ENCODE assay signal across 13 cellular contexts in the genomic region with DNA sequence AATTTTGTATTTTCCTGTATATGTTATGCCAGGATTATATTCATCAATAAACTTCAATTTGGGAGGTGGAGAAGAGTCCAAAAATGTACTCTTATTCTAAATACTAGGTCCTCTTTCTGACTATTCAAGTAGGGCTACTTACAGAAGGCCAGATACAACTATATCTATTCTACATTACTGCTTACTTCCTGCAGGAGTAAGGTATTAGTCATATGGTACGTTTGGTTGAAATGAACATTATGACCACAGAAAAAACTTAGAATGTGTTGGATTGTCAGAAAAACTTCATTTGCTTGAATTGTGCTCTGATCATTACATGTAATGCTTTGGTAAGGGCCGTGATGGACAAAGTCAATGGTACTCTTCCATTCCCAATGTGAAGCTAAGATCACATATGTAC. TPM values are rescaled to one million over a fixed set of nuclear protein-coding genes. Genes with fewer than 3 reads are reported as not detected.
A peak's percentile ranks its signal among the peaks of the same experiment; 100 is the strongest.
DNase-seq lines count a peak whose midpoint lies in the region; ATAC-seq, FAIRE-seq and TF ChIP-seq lines count a peak whose summit lies in the region.
"Had no signal": no experiment of that assay in that cellular context is flagged by ENCODE, and none has a peak within 500 bp of the region (broad histone marks: within the 10 kb centered on the region; RNA-seq: fewer than 3 reads in every experiment).

No MANE protein-coding gene starts in this region.

- peak overlapping the region; percentile 66 to 96 (median 87) for H3K27ac Mint-ChIP-seq in CD4-positive, CD25-positive, alpha-beta regulatory T cell
- peak overlapping the region; percentile 96 for H3K27ac Mint-ChIP-seq in activated naive CD8-positive, alpha-beta T cell treated with anti-CD3 and anti-CD28 coated beads, Interleukin-2, amount 50 U/mL, for 24 hours

- peaks cover 35 to 46% (median 38%) of the 10 kb centered on the region in 4 donors for H3K4me1 Mint-ChIP-seq in CD4-positive, CD25-positive, alpha-beta regulatory T cell
- peaks cover 79% of the 10 kb centered on the region for H3K4me1 Mint-ChIP-seq in activated naive CD8-positive, alpha-beta T cell treated with anti-CD3 and anti-CD28 coated beads, Interleukin-2, amount 50 U/mL, for 24 hours

- intact Hi-C loops in kidney (cut with DNase I) (no loop called here), spleen (cut with DNase I; ENCODE audit: low total_unique reads) (no loop called here)

- peak; percentile 48 to 58 for ATAC-seq in CD4-positive, CD25-positive, alpha-beta regulatory T cell (ENCODE audit: low read depth in 2 of 2)
- ATAC-seq in GM19395 (IDR thresholded peaks at IDR 0.05; ENCODE audit: unreplicated experiment) (peak; percentile 46), HG03280 (IDR thresholded peaks at IDR 0.05; ENCODE audit: unreplicated experiment) (peak; percentile 32)
- ATAC-seq in activated naive CD8-positive, alpha-beta T cell treated with anti-CD3 and anti-CD28 coated beads, Interleukin-2, amount 50 U/mL, for 24 hours = peak; percentile 56

- WGBS in spleen, 5 donors = 63 to 72% (median 66%) methylated on average over 2 of the region's 2 CpGs

- no peak for FAIRE-seq in kidney (lab: Jason Lieb, UNC)

- H3K27me3 Mint-ChIP-seq in CD4-positive, CD25-positive, alpha-beta regulatory T cell = no peaks in the 10 kb centered on the region
- no peaks in the 10 kb centered on the region for H3K27me3 Mint-ChIP-seq in activated naive CD8-positive, alpha-beta T cell treated with anti-CD3 and anti-CD28 coated beads, Interleukin-2, amount 50 U/mL, for 24 hours

- H3K36me3 ChIP-seq in CD4-positive, CD25-positive, alpha-beta regulatory T cell (ENCODE audit: control insufficient read depth, insufficient read depth, low read length) = peaks cover 8% of the 10 kb centered on the region
- no peaks in the 10 kb centered on the region for H3K36me3 ChIP-seq in kidney (ENCODE audit: control insufficient read depth in 1 of 2, insufficient read depth in 2 of 2, low read length in 2 of 2)
- no peaks in the 10 kb centered on the region for H3K36me3 ChIP-seq in spleen

- TF ChIP-seq CTCF in kidney (IDR thresholded peaks at IDR 0.05; ENCODE audit: borderline replicate concordance, extremely low read depth, insufficient read depth) (no peak), spleen (IDR thresholded peaks at IDR 0.05 in 8 of 11, conservative IDR thresholded peaks at IDR 0.05 in 3 of 11) (no peak)

- peak in 2 of 3 donors; percentile 15 to 55 for DNase-seq in CD4-positive, CD25-positive, alpha-beta regulatory T cell
- no peak for DNase-seq in activated naive CD8-positive, alpha-beta T cell treated with anti-CD3 and anti-CD28 coated beads, Interleukin-2, amount 50 U/mL, for 24 hours
- DNase-seq in kidney (no peak), spleen (no peak), substantia nigra (lab: John Stamatoyannopoulos, UW) (no peak)
- no peak for DNase-seq in activated CD8-positive, alpha-beta memory T cell treated with anti-CD3 and anti-CD28 coated beads, Interleukin-2, amount 50 U/mL, for 4 hours
- DNase-seq: amniotic stem cell, foreskin melanocyte, NCI-H1930, SW 1271 had no signal

- no peaks in the 10 kb centered on the region for H3K9me3 ChIP-seq in CD4-positive, CD25-positive, alpha-beta regulatory T cell (ENCODE audit: control insufficient read depth in 2 of 2, low read length in 2 of 2)
- no peaks in the 10 kb centered on the region for H3K9me3 ChIP-seq in kidney (ENCODE audit: control insufficient read depth in 1 of 2, low read length in 2 of 2)
- no peaks in the 10 kb centered on the region for H3K9me3 ChIP-seq in spleen

- H3K4me3 Mint-ChIP-seq in CD4-positive, CD25-positive, alpha-beta regulatory T cell = peak overlapping the region; percentile 46 to 82 (median 67)
- H3K4me3 Mint-ChIP-seq in activated naive CD8-positive, alpha-beta T cell treated with anti-CD3 and anti-CD28 coated beads, Interleukin-2, amount 50 U/mL, for 24 hours = peak overlapping the region; percentile 68

- H3K36me3 Mint-ChIP-seq in CD4-positive, CD25-positive, alpha-beta regulatory T cell = peaks cover 20% of the 10 kb centered on the region
- H3K36me3 Mint-ChIP-seq in activated naive CD8-positive, alpha-beta T cell treated with anti-CD3 and anti-CD28 coated beads, Interleukin-2, amount 50 U/mL, for 24 hours (ENCODE audit: low read depth) = peaks cover 46% of the 10 kb centered on the region

- no peak overlapping the region for H3K9ac ChIP-seq in kidney (ENCODE audit: low read length in 2 of 2)

- no peaks in the 10 kb centered on the region for H3K9me3 Mint-ChIP-seq in CD4-positive, CD25-positive, alpha-beta regulatory T cell
- H3K9me3 Mint-ChIP-seq in activated naive CD8-positive, alpha-beta T cell treated with anti-CD3 and anti-CD28 coated beads, Interleukin-2, amount 50 U/mL, for 24 hours = no peaks in the 10 kb centered on the region

- H3K27ac ChIP-seq in CD4-positive, CD25-positive, alpha-beta regulatory T cell (ENCODE audit: insufficient read depth, low read length, poor library complexity, severe bottlenecking) = peak overlapping the region; percentile 69
- H3K27ac ChIP-seq in kidney (ENCODE audit: low read depth in 2 of 2, low read length in 2 of 2) (no peak overlapping the region), spleen (peak overlapping the region in 4 of 8 donors; percentile 59 to 82 (median 74)), substantia nigra (ENCODE audit: low read depth, low read length, poor library complexity, severe bottlenecking) (no peak overlapping the region)
- H3K27ac ChIP-seq: HL-60 had no signal

- peaks cover 33% of the 10 kb centered on the region for H3K4me1 ChIP-seq in CD4-positive, CD25-positive, alpha-beta regulatory T cell (ENCODE audit: control insufficient read depth, insufficient read depth, low read length, poor library complexity, severe bottlenecking)
- H3K4me1 ChIP-seq in kidney (ENCODE audit: control insufficient read depth in 1 of 2, insufficient read depth in 1 of 2, low read depth in 1 of 2, low read length in 2 of 2) (no peaks in the 10 kb centered on the region), spleen (peaks cover 0 to 38% (median 15%) of the 10 kb centered on the region in 6 donors)

- H3K4me3 ChIP-seq in CD4-positive, CD25-positive, alpha-beta regulatory T cell (ENCODE audit: low read depth, low read length) = peak overlapping the region; percentile 61
- H3K4me3 ChIP-seq in kidney (ENCODE audit: low read length in 2 of 2) (no peak overlapping the region), spleen (no peak overlapping the region)

- TF ChIP-seq POLR2A in spleen (IDR thresholded peaks at IDR 0.05) = no peak

- H3K27me3 ChIP-seq in CD4-positive, CD25-positive, alpha-beta regulatory T cell (ENCODE audit: control insufficient read depth, insufficient read depth, low read length) = no peaks in the 10 kb centered on the region
- no peaks in the 10 kb centered on the region for H3K27me3 ChIP-seq in spleen (replicated peaks in 1 of 7)

RNA-seq across cellular contexts. Expression of a gene that starts 35.0 kb away (rescaled TPM):
- total RNA-seq in CD4-positive, CD25-positive, alpha-beta regulatory T cell = 60.0 TPM
- 10 to 100 TPM; 22.7 to 31.2 (median 26.5) TPM for polyA plus RNA-seq in CD4-positive, CD25-positive, alpha-beta regulatory T cell
- 8.5 TPM for total RNA-seq in kidney
- polyA plus RNA-seq in kidney (ENCODE audit: insufficient read depth, low read depth, low replicate concordance) = 1.2 TPM
- 10 to 100 TPM; 22.0 to 36.7 (median 27.2) TPM for total RNA-seq in spleen
- polyA plus RNA-seq in spleen = 1 to 10 TPM; 4.0 to 4.6 (median 4.1) TPM

Comparison
In these comparisons a context has a peak if more than half of its experiments do, and no peak if none do; other contexts are left out.
1. DNase-seq: peak in CD4-positive, CD25-positive, alpha-beta regulatory T cell (2 of 3); none in activated naive CD8-positive, alpha-beta T cell treated with anti-CD3 and anti-CD28 coated beads, Interleukin-2, amount 50 U/mL, for 24 hours (single experiment), kidney (single experiment), activated CD8-positive, alpha-beta memory T cell treated with anti-CD3 and anti-CD28 coated beads, Interleukin-2, amount 50 U/mL, for 4 hours (single experiment), spleen (single experiment) and substantia nigra (0 of 49).
2. Peak in every context shown above with its lines, with median percentiles within 50 percentile points of each other: ATAC-seq.